Comparison of ENCODE assay signal across 13 cellular contexts in the genomic region with DNA sequence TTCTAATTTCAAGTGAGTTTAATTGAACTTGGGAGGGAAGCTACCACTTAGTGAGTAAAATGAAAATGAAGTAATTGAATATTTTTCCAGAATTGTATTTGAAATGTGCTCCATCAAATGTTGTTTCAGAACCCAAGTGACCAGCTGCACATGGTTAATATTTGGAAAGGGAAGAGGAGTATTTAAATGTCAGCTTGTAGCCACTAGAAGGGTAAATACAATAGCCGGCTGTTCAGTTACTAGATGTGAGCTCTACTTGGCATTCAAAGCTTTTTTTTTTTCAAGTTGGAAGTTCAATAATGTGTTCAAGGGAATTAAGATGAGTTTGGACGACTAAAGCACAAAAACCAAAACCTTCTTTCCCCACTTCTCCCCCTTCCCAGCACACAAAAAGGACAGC.
"Had no signal": no experiment of that assay in that cellular context is flagged by ENCODE, and none has a peak within 500 bp of the region (broad histone marks: within the 10 kb centered on the region; RNA-seq: fewer than 3 reads in every experiment).

No MANE protein-coding gene starts in this region.

- H3K27ac ChIP-seq: left ventricle myocardium inferior, tibial artery had no signal

- ATAC-seq: activated CD4-positive, CD25-positive, alpha-beta regulatory T cell treated with anti-CD3 and anti-CD28 coated beads, Interleukin-2, amount 50 U/mL, for 24 hours; natural killer cell; stimulated activated effector memory CD8-positive, alpha-beta T cell treated with anti-CD3 and anti-CD28 coated beads, Interleukin-12 subunit alpha, Interleukin-12 subunit beta, amount 100 ng/mL, for 72 hours had no signal

- H3K9me3 ChIP-seq: left ventricle myocardium inferior, tibial artery had no signal

- DNase-seq: activated CD4-positive, alpha-beta T cell treated with anti-CD3 and anti-CD28 coated beads, Interleukin-2, amount 50 U/mL, for 1 hour; activated naive CD8-positive, alpha-beta T cell treated with anti-CD3 and anti-CD28 coated beads for 36 hours; anterior cingulate cortex; dermis blood vessel endothelial cell; endodermal cell; kidney; left ventricle myocardium inferior; mesendoderm; natural killer cell; posterior cingulate gyrus; tibial artery had no signal

- H3K27me3 ChIP-seq: tibial artery had no signal

- H3K4me1 ChIP-seq: left ventricle myocardium inferior, tibial artery had no signal

- H3K36me3 ChIP-seq: left ventricle myocardium inferior, tibial artery had no signal

- H3K4me3 ChIP-seq: left ventricle myocardium inferior, tibial artery had no signal
